ENCODE assay signal across 9 cellular contexts in the genomic region with DNA sequence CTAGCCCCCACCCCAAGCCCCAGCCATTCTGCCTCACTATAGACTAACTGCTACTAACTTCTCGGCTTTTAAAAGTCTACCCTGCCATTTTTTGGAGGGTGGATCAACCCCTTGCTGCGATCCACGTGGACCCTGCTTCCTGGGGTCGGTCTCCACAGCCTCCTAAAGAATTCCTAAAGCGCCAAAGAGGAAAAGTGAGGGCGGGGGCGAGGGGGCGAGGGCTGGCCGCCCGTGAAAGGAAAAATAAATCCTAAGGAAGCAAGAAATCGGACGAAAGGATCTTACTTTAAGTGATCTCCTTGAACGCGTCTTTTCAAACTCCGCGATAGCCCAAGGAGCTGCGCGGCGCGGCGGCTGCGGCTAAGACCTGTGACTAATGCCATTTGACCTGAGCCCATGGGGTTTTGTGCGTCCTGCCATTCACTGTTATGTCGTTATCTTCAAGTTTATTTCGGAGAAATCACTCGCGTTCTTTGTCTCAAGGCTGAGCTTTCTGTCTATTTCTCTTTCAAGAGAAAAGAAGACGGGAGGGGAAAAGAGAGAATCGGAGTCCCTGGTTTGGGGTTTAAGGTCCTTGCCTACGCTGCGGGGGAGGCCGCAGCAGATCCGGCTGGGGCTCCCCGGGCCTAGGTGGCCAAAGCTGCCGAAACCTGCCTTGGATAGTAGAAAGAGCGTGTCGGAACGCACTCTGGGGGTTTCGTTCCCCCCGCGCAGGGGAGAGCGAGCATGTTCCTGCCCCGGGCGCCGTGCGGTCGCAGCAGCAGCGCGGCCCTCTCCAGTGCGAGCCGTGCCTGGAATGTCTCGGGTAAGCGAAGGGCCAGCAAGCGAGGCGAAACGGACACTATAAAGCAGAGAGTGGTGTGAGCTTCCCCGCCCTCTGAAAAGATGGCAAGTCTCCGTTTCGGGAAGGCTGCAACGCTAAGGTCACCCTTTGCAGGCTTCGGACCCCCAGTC. TPM values are rescaled to one million over a fixed set of nuclear protein-coding genes. Genes with fewer than 3 reads are reported as not detected.
DNase-seq lines count a peak whose midpoint lies in the region; ATAC-seq and TF ChIP-seq lines count a peak whose summit lies in the region.
"Had no signal": no experiment of that assay in that cellular context is flagged by ENCODE, and none has a peak within 500 bp of the region (broad histone marks: within the 10 kb centered on the region; RNA-seq: fewer than 3 reads in every experiment).

No MANE protein-coding gene starts in this region.

- peaks cover 93% of the 10 kb centered on the region for H3K27me3 Mint-ChIP-seq in osteocyte (ENCODE audit: unreplicated experiment)

- in situ Hi-C loops in Panc1 (cut with HindIII; ENCODE audit: low pct_unique_long_range_greater_than_20kb, low sequenced_read_pairs): no loop called here

- H3K27me3 ChIP-seq in Panc1 (ENCODE audit: control insufficient read depth, insufficient read depth, low read length) (peaks cover 29% of the 10 kb centered on the region), esophagus muscularis mucosa (peaks cover 0 to 100% (median 85%) of the 10 kb centered on the region in 4 donors)

- H3K36me3 ChIP-seq in Panc1 (ENCODE audit: control insufficient read depth, insufficient read depth, low read length) (no peaks in the 10 kb centered on the region), esophagus muscularis mucosa (no peaks in the 10 kb centered on the region)

- peaks cover 33% of the 10 kb centered on the region for H3K4me1 Mint-ChIP-seq in osteocyte (ENCODE audit: unreplicated experiment)

- TF ChIP-seq POLR2A in esophagus muscularis mucosa (IDR thresholded peaks at IDR 0.05; ENCODE audit: low read depth): no peak

- no peak for TF ChIP-seq EP300 in esophagus muscularis mucosa (IDR thresholded peaks at IDR 0.05)

- TF ChIP-seq CTCF in Panc1 (IDR thresholded peaks at IDR 0.05) (no peak), esophagus muscularis mucosa (IDR thresholded peaks at IDR 0.05) (no peak), osteocyte (IDR thresholded peaks at IDR 0.05) (no peak)

- H3K9me3 Mint-ChIP-seq in osteocyte (ENCODE audit: unreplicated experiment): no peaks in the 10 kb centered on the region

- POLR2A ChIA-PET in Panc1 (lab: Charles Lee): no interaction called here

- intact Hi-C loops in Panc1 (cut with micrococcal nuclease; ENCODE audit: unreplicated experiment): no loop called here
- intact Hi-C loops in esophagus muscularis mucosa (cut with DNase I): no loop called here

- no peak overlapping the region for H3K27ac ChIP-seq in Panc1 (ENCODE audit: low read length)
- no peak overlapping the region for H3K27ac ChIP-seq in esophagus muscularis mucosa (replicated peaks in 1 of 4)

- peak; percentile 71 for ATAC-seq in Panc1
- no peak for ATAC-seq in GM19035 (IDR thresholded peaks at IDR 0.05; ENCODE audit: unreplicated experiment)

- CTCF ChIA-PET in Panc1 (lab: Charles Lee): no interaction called here

- no peaks in the 10 kb centered on the region for H3K36me3 Mint-ChIP-seq in osteocyte (ENCODE audit: unreplicated experiment)

- H3K4me3 ChIP-seq in Panc1 (ENCODE audit: low read depth in 2 of 2, low read length in 2 of 2): peak overlapping the region; percentile 14 to 23; a peak in 2 of 4 replicates
- peak overlapping the region; percentile 33 to 50 (median 41) for H3K4me3 ChIP-seq in esophagus muscularis mucosa
- H3K4me3 ChIP-seq: lung had no signal

- 5% methylated on average over 44 of the region's 61 CpGs for WGBS in esophagus muscularis mucosa

- H3K9me3 ChIP-seq in Panc1 (ENCODE audit: control insufficient read depth, insufficient read depth, low read depth, low read length) (no peaks in the 10 kb centered on the region), esophagus muscularis mucosa (no peaks in the 10 kb centered on the region)

- no peaks in the 10 kb centered on the region for H3K4me1 ChIP-seq in Panc1 (ENCODE audit: control insufficient read depth, insufficient read depth, low read length)
- peaks cover 15 to 28% (median 21%) of the 10 kb centered on the region in 4 donors for H3K4me1 ChIP-seq in esophagus muscularis mucosa

- H3K4me3 Mint-ChIP-seq in osteocyte (ENCODE audit: unreplicated experiment): peak overlapping the region; percentile 71

- DNase-seq in DMS79 treated with DMSO at 0.1 percent for 48 hours (lab: John Stamatoyannopoulos, UW) (peak; percentile 52), Panc1 (ENCODE audit: low read depth, low spot score) (no peak), esophagus muscularis mucosa (ENCODE audit: extremely low spot score) (peak; percentile 72), osteocyte (ENCODE audit: extremely low spot score, unreplicated experiment) (no peak), GF-D8 (lab: John Stamatoyannopoulos, UW) (no peak), NCI-H2171 (lab: John Stamatoyannopoulos, UW) (no peak), NCI-H2029 (lab: John Stamatoyannopoulos, UW) (no peak)

- no peak overlapping the region for H3K27ac Mint-ChIP-seq in osteocyte (ENCODE audit: unreplicated experiment)

- no TSS peak for BruUV-seq in Panc1 (replicated peaks; lab: Mats Ljungman, UMichigan)

RNA-seq across cellular contexts. Expression of gene DBX1, which starts 2.8 kb away (rescaled TPM):
- total RNA-seq in Panc1 (2021; ENCODE audit: unreplicated experiment): not detected
- polyA plus RNA-seq in Panc1 (2012; ENCODE audit: insufficient read length): not detected
- not detected for total RNA-seq in esophagus muscularis mucosa
- total RNA-seq in osteocyte: not detected in 2 replicates
- total RNA-seq: lung had no signal
- polyA plus RNA-seq: lung had no signal

Comparison
In these comparisons a context has a peak if more than half of its experiments do, and no peak if none do; other contexts are left out.
1. DNase-seq: peak in DMS79 treated with DMSO at 0.1 percent for 48 hours (single experiment) and esophagus muscularis mucosa (single experiment); none in Panc1 (single experiment), osteocyte (single experiment), GF-D8 (single experiment), NCI-H2171 (single experiment) and NCI-H2029 (single experiment).